Comparison of ENCODE assay signal across 8 cellular contexts in the genomic region with DNA sequence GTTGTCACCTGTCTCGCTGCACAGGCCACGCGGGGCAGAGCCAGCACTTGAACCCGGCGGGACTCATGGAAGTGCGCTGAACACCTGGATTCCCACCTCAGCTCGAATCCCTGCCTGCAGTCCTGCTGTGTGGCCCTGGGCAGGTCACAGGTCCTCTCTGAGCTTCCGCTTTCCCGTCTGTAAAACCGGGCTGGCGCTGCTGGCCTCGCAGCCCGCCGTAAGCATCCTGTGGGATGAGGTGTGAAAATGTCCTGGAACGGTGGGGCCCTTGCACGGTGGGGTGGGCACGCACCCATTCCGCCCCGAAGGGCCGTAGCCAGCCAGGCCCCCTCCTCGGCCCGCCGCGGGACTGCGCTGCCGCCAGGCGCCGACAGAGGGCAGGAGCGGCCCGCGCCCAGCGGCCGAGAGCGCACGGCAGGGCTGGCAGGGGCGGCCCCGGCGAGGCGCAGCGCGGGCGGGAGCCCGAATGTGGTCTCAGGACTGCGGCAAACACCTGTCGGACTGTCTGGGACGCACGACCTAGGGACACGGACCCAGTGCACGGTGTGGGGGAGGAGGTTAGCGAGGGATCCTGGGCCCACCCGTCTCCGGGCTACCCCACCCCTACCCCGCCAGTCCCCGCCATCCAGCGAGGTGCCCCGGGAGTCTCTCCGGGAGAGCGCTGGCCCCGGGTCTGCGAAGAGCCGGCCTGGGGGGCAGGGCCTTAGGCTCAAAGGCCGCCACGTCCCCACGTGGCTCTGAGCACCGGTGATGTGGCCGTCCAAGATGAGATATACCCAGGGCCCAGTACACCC. TPM values are rescaled to one million over a fixed set of nuclear protein-coding genes. Genes with fewer than 3 reads are reported as not detected.
DNase-seq lines count a peak whose midpoint lies in the region; ATAC-seq and TF ChIP-seq lines count a peak whose summit lies in the region.

No MANE protein-coding gene starts in this region.

- no peak overlapping the region for H3K4me3 Mint-ChIP-seq in osteocyte (ENCODE audit: unreplicated experiment)

- DNase-seq in GM12864 (ENCODE audit: low read depth) (no peak), NOMO-1 treated with DMSO at 0.1 percent for 48 hours (lab: John Stamatoyannopoulos, UW; ENCODE audit: unreplicated experiment) (peak; percentile 39), fibroblast of the aortic adventitia (ENCODE audit: low read depth) (peak; percentile 12), osteocyte (ENCODE audit: extremely low spot score, unreplicated experiment) (no peak), upper lobe of right lung (peak; percentile 78), NCI-H187 (lab: John Stamatoyannopoulos, UW) (no peak)
- peak; percentile 73 to 79 for DNase-seq in activated T-cell treated with anti-CD3 and anti-CD28 coated beads, Interleukin-2, amount 50 U/mL, for 48 hours

- H3K4me3 ChIP-seq in GM12864 (ENCODE audit: low read depth, low read length) (no peak overlapping the region), fibroblast of the aortic adventitia (ENCODE audit: low read depth, low read length) (peak overlapping the region; percentile 45), upper lobe of right lung (peak overlapping the region; percentile 29)

- H3K9me3 ChIP-seq in upper lobe of right lung = no peaks in the 10 kb centered on the region

- no peaks in the 10 kb centered on the region for H3K36me3 ChIP-seq in upper lobe of right lung

- no peaks in the 10 kb centered on the region for H3K9me3 Mint-ChIP-seq in osteocyte (ENCODE audit: unreplicated experiment)

- H3K27ac ChIP-seq in upper lobe of right lung = no peak overlapping the region

- intact Hi-C loops in upper lobe of right lung (cut with DNase I) = loop anchor here (10.0 kb wide), 1 partner anchor 178 kb away; no protein-coding TSS in a partner anchor

- H3K4me1 ChIP-seq in upper lobe of right lung = no peaks in the 10 kb centered on the region

- peaks cover 8% of the 10 kb centered on the region for H3K4me1 Mint-ChIP-seq in osteocyte (ENCODE audit: unreplicated experiment)

- no peaks in the 10 kb centered on the region for H3K36me3 Mint-ChIP-seq in osteocyte (ENCODE audit: unreplicated experiment)

- TF ChIP-seq CTCF in GM12864 (IDR thresholded peaks at IDR 0.05; ENCODE audit: low read depth, low read length, missing control alignments) (peak; percentile 82), fibroblast of the aortic adventitia (IDR thresholded peaks at IDR 0.05; ENCODE audit: insufficient read depth, low read length) (peak; percentile 62), osteocyte (IDR thresholded peaks at IDR 0.05) (peak; percentile 95), upper lobe of right lung (IDR thresholded peaks at IDR 0.05) (peak; percentile 73)

- H3K27ac Mint-ChIP-seq in osteocyte (ENCODE audit: unreplicated experiment) = no peak overlapping the region

- H3K27me3 ChIP-seq in upper lobe of right lung = peaks cover 30% of the 10 kb centered on the region

- peaks cover 36% of the 10 kb centered on the region for H3K27me3 Mint-ChIP-seq in osteocyte (ENCODE audit: unreplicated experiment)

- ATAC-seq in HG02763 (IDR thresholded peaks at IDR 0.05; ENCODE audit: unreplicated experiment) = peak; percentile 66
- ATAC-seq in upper lobe of right lung = peak; percentile 92

RNA-seq across cellular contexts. Expression of gene DNAJB8, which starts 40.4 kb away (rescaled TPM):
- total RNA-seq in fibroblast of the aortic adventitia (ENCODE audit: low replicate concordance) (0.25 TPM in 1 of 2 replicates, not detected in the other), osteocyte (not detected in 2 replicates), upper lobe of right lung (not detected)

Comparison
In these comparisons a context has a peak if more than half of its experiments do, and no peak if none do; other contexts are left out.
1. DNase-seq: peak in NOMO-1 treated with DMSO at 0.1 percent for 48 hours (single experiment), activated T-cell treated with anti-CD3 and anti-CD28 coated beads, Interleukin-2, amount 50 U/mL, for 48 hours (2 of 2), fibroblast of the aortic adventitia (single experiment) and upper lobe of right lung (single experiment); none in GM12864 (single experiment), osteocyte (single experiment) and NCI-H187 (0 of 2).
2. Peak in every context shown above with its lines, with median percentiles within 50 percentile points of each other: CTCF ChIP-seq.